Comparison of ENCODE assay signal across 16 cellular contexts in genomic region chr12:107359382-107359781, GRCh38.
DNase-seq lines count a peak whose midpoint lies in the region; ATAC-seq, FAIRE-seq and TF ChIP-seq lines count a peak whose summit lies in the region.
"Had no signal": no experiment of that assay in that cellular context is flagged by ENCODE, and none has a peak within 500 bp of the region (broad histone marks: within the 10 kb centered on the region; RNA-seq: fewer than 3 reads in every experiment).

No MANE protein-coding gene starts in this region.

- no TSS peak for BruUV-seq in PC-3 (replicated peaks; lab: Mats Ljungman, UMichigan)

- H3K36me3 ChIP-seq in PC-3 (ENCODE audit: low read depth, low read length) (no peaks in the 10 kb centered on the region), tibial artery (no peaks in the 10 kb centered on the region), gastrocnemius medialis (no peaks in the 10 kb centered on the region)

- no peaks in the 10 kb centered on the region for H3K9me3 Mint-ChIP-seq in activated CD8-positive, alpha-beta T cell treated with anti-CD3 and anti-CD28 coated beads for 36 hours
- H3K9me3 Mint-ChIP-seq in activated CD8-positive, alpha-beta T cell treated with anti-CD3 and anti-CD28 coated beads, Interleukin-2, amount 10 ng/mL, durations not matched to agents 7 days and 5 days (ENCODE audit: insufficient read depth): peaks cover 3% of the 10 kb centered on the region
- no peaks in the 10 kb centered on the region for H3K9me3 Mint-ChIP-seq in effector memory CD8-positive, alpha-beta T cell
- no peaks in the 10 kb centered on the region for H3K9me3 Mint-ChIP-seq in stimulated activated effector memory CD8-positive, alpha-beta T cell treated with anti-CD3 and anti-CD28 coated beads, Interleukin-12 subunit alpha, Interleukin-12 subunit beta, amount 100 ng/mL, for 72 hours
- H3K9me3 Mint-ChIP-seq: memory B cell, T-cell had no signal

- POLR2A ChIA-PET in activated CD8-positive, alpha-beta T cell treated with anti-CD3 and anti-CD28 coated beads for 36 hours (lab: Charles Lee): no interaction called here
- POLR2A ChIA-PET in activated CD8-positive, alpha-beta T cell treated with anti-CD3 and anti-CD28 coated beads, Interleukin-2, amount 10 ng/mL, durations not matched to agents 7 days and 5 days (lab: Charles Lee): no interaction called here
- POLR2A ChIA-PET in PC-3 (lab: Charles Lee; ENCODE audit: unreplicated experiment): no interaction called here

- peaks cover 4% of the 10 kb centered on the region; the same call in 1 of the 2 replicates for H3K79me2 ChIP-seq in PC-3 (ENCODE audit: low read length)

- H3K9ac ChIP-seq in PC-3 (ENCODE audit: low read length): no peak overlapping the region

- H4K20me1 ChIP-seq in PC-3 (ENCODE audit: low read length): no peaks in the 10 kb centered on the region

- CTCF ChIA-PET in activated CD8-positive, alpha-beta T cell treated with anti-CD3 and anti-CD28 coated beads for 36 hours (lab: Charles Lee): interaction anchor here (0.9 kb wide), 1 partner anchor 248 kb away, joined by 5 read pairs; no protein-coding TSS in a partner anchor
- CTCF ChIA-PET in activated CD8-positive, alpha-beta T cell treated with anti-CD3 and anti-CD28 coated beads, Interleukin-2, amount 10 ng/mL, durations not matched to agents 7 days and 5 days (lab: Charles Lee): interaction anchor here (1.1 to 1.8 kb wide), 2 partner anchors 13 to 43 kb away, joined by 3 to 5 read pairs; no protein-coding TSS in a partner anchor
- CTCF ChIA-PET in PC-3 (lab: Charles Lee): no interaction called here

- H3F3A ChIP-seq in PC-3 (ENCODE audit: low read length, unreplicated experiment): no peaks in the 10 kb centered on the region

- intact Hi-C loops in activated CD8-positive, alpha-beta T cell treated with anti-CD3 and anti-CD28 coated beads for 36 hours (cut with micrococcal nuclease): no loop called here
- intact Hi-C loops in PC-3 (cut with micrococcal nuclease) (no loop called here), tibial artery (cut with DNase I; ENCODE audit: low total_unique reads) (no loop called here), gastrocnemius medialis (cut with DNase I; ENCODE audit: low total_unique reads) (no loop called here)

- peaks cover 42% of the 10 kb centered on the region for H3K4me1 Mint-ChIP-seq in activated CD8-positive, alpha-beta T cell treated with anti-CD3 and anti-CD28 coated beads for 36 hours (ENCODE audit: low read depth)
- peaks cover 77% of the 10 kb centered on the region for H3K4me1 Mint-ChIP-seq in activated CD8-positive, alpha-beta T cell treated with anti-CD3 and anti-CD28 coated beads, Interleukin-2, amount 10 ng/mL, durations not matched to agents 7 days and 5 days (ENCODE audit: low read depth)
- peaks cover 0 to 5% of the 10 kb centered on the region in 2 donors for H3K4me1 Mint-ChIP-seq in effector memory CD8-positive, alpha-beta T cell (ENCODE audit: low read depth in 2 of 2)
- peaks cover 19% of the 10 kb centered on the region for H3K4me1 Mint-ChIP-seq in stimulated activated effector memory CD8-positive, alpha-beta T cell treated with anti-CD3 and anti-CD28 coated beads, Interleukin-12 subunit alpha, Interleukin-12 subunit beta, amount 100 ng/mL, for 72 hours
- H3K4me1 Mint-ChIP-seq: memory B cell had no signal

- no peak for TF ChIP-seq CTCF in activated CD8-positive, alpha-beta T cell treated with anti-CD3 and anti-CD28 coated beads for 36 hours (IDR thresholded peaks at IDR 0.05)
- no peak for TF ChIP-seq CTCF in PC-3 (conservative IDR thresholded peaks at IDR 0.05; ENCODE audit: low read depth, low read length)
- no peak for TF ChIP-seq CTCF in tibial artery (IDR thresholded peaks at IDR 0.05)
- no peak for TF ChIP-seq CTCF in gastrocnemius medialis (IDR thresholded peaks at IDR 0.05 in 4 of 5, conservative IDR thresholded peaks at IDR 0.05 in 1 of 5)

- H3K27me3 ChIP-seq in PC-3 (ENCODE audit: low read length): no peaks in the 10 kb centered on the region
- H3K27me3 ChIP-seq in tibial artery: no peaks in the 10 kb centered on the region
- H3K27me3 ChIP-seq in gastrocnemius medialis: no peaks in the 10 kb centered on the region

- no peak overlapping the region for H3K27ac Mint-ChIP-seq in activated CD8-positive, alpha-beta T cell treated with anti-CD3 and anti-CD28 coated beads for 36 hours
- no peak overlapping the region for H3K27ac Mint-ChIP-seq in activated CD8-positive, alpha-beta T cell treated with anti-CD3 and anti-CD28 coated beads, Interleukin-2, amount 10 ng/mL, durations not matched to agents 7 days and 5 days
- H3K27ac Mint-ChIP-seq in effector memory CD8-positive, alpha-beta T cell: no peak overlapping the region
- peak overlapping the region; percentile 12 for H3K27ac Mint-ChIP-seq in stimulated activated effector memory CD8-positive, alpha-beta T cell treated with anti-CD3 and anti-CD28 coated beads, Interleukin-12 subunit alpha, Interleukin-12 subunit beta, amount 100 ng/mL, for 72 hours
- H3K27ac Mint-ChIP-seq: memory B cell, T-cell had no signal

- DNase-seq in activated CD8-positive, alpha-beta T cell treated with anti-CD3 and anti-CD28 coated beads for 36 hours: peak; percentile 14
- no peak for DNase-seq in activated CD8-positive, alpha-beta T cell treated with anti-CD3 and anti-CD28 coated beads, Interleukin-2, amount 10 ng/mL, durations not matched to agents 7 days and 5 days
- DNase-seq in PC-3: peak; percentile 76
- DNase-seq in effector memory CD8-positive, alpha-beta T cell: no peak
- no peak for DNase-seq in stimulated activated effector memory CD8-positive, alpha-beta T cell treated with anti-CD3 and anti-CD28 coated beads, Interleukin-12 subunit alpha, Interleukin-12 subunit beta, amount 100 ng/mL, for 72 hours (ENCODE audit: low spot score in 2 of 2)
- DNase-seq in tibial artery: no peak
- DNase-seq in GM12892 (ENCODE audit: insufficient read length): no peak
- no peak for DNase-seq in gastrocnemius medialis
- DNase-seq: activated CD4-positive, alpha-beta T cell treated with anti-CD3 and anti-CD28 coated beads for 1 hour; activated T-cell treated with anti-CD3 and anti-CD28 coated beads, Interleukin-2, amount 50 U/mL, for 1 hour; Caco-2; NCI-H2029 treated with DMSO at 0.1 percent for 48 hours; T-cell had no signal

- peaks cover 30% of the 10 kb centered on the region for H3K4me1 ChIP-seq in PC-3 (ENCODE audit: insufficient read depth, low read length)
- no peaks in the 10 kb centered on the region for H3K4me1 ChIP-seq in tibial artery
- H3K4me1 ChIP-seq in gastrocnemius medialis: no peaks in the 10 kb centered on the region
- H3K4me1 ChIP-seq: Caco-2 had no signal

- no peak for FAIRE-seq in GM12892 (lab: Jason Lieb, UNC)

- H2AFZ ChIP-seq in PC-3 (ENCODE audit: low read length): no peak overlapping the region

- H3K4me3 ChIP-seq in PC-3 (ENCODE audit: low read length): no peak overlapping the region
- H3K4me3 ChIP-seq in tibial artery: no peak overlapping the region
- no peak overlapping the region for H3K4me3 ChIP-seq in gastrocnemius medialis
- H3K4me3 ChIP-seq: coronary artery, skin epidermis had no signal

- TF ChIP-seq POLR2A in GM12892 (IDR thresholded peaks at IDR 0.05; ENCODE audit: low read depth, low read length): no peak
- no peak for TF ChIP-seq POLR2A in gastrocnemius medialis (IDR thresholded peaks at IDR 0.05)

- H3K36me3 Mint-ChIP-seq in activated CD8-positive, alpha-beta T cell treated with anti-CD3 and anti-CD28 coated beads for 36 hours (ENCODE audit: low read depth): peaks cover 3% of the 10 kb centered on the region
- H3K36me3 Mint-ChIP-seq in activated CD8-positive, alpha-beta T cell treated with anti-CD3 and anti-CD28 coated beads, Interleukin-2, amount 10 ng/mL, durations not matched to agents 7 days and 5 days (ENCODE audit: low read depth): peaks cover 12% of the 10 kb centered on the region
- H3K36me3 Mint-ChIP-seq in effector memory CD8-positive, alpha-beta T cell (ENCODE audit: insufficient read depth): no peaks in the 10 kb centered on the region
- H3K36me3 Mint-ChIP-seq in stimulated activated effector memory CD8-positive, alpha-beta T cell treated with anti-CD3 and anti-CD28 coated beads, Interleukin-12 subunit alpha, Interleukin-12 subunit beta, amount 100 ng/mL, for 72 hours: no peaks in the 10 kb centered on the region
- H3K36me3 Mint-ChIP-seq: memory B cell, T-cell had no signal

- H3K27ac ChIP-seq in PC-3 (ENCODE audit: low read length) (no peak overlapping the region), tibial artery (no peak overlapping the region), gastrocnemius medialis (no peak overlapping the region)
- H3K27ac ChIP-seq: coronary artery, skin epidermis had no signal

- in situ Hi-C loops in gastrocnemius medialis (cut with MboI; ENCODE audit: low sequenced_read_pairs in 4 of 4): no loop called here

- peak; percentile 56 for ATAC-seq in activated CD8-positive, alpha-beta T cell treated with anti-CD3 and anti-CD28 coated beads for 36 hours
- ATAC-seq in activated CD8-positive, alpha-beta T cell treated with anti-CD3 and anti-CD28 coated beads, Interleukin-2, amount 10 ng/mL, durations not matched to agents 7 days and 5 days: no peak
- no peak for ATAC-seq in PC-3
- ATAC-seq in effector memory CD8-positive, alpha-beta T cell (replicated peaks): peak; percentile 54
- peak; percentile 87 for ATAC-seq in stimulated activated effector memory CD8-positive, alpha-beta T cell treated with anti-CD3 and anti-CD28 coated beads, Interleukin-12 subunit alpha, Interleukin-12 subunit beta, amount 100 ng/mL, for 72 hours
- ATAC-seq in gastrocnemius medialis: no peak

- H3K9me3 ChIP-seq in PC-3 (ENCODE audit: low read length) (no peaks in the 10 kb centered on the region), tibial artery (no peaks in the 10 kb centered on the region), gastrocnemius medialis (no peaks in the 10 kb centered on the region)
- H3K9me3 ChIP-seq: Caco-2 had no signal

- H3K4me3 Mint-ChIP-seq in activated CD8-positive, alpha-beta T cell treated with anti-CD3 and anti-CD28 coated beads for 36 hours: no peak overlapping the region
- no peak overlapping the region for H3K4me3 Mint-ChIP-seq in activated CD8-positive, alpha-beta T cell treated with anti-CD3 and anti-CD28 coated beads, Interleukin-2, amount 10 ng/mL, durations not matched to agents 7 days and 5 days
- no peak overlapping the region for H3K4me3 Mint-ChIP-seq in effector memory CD8-positive, alpha-beta T cell
- no peak overlapping the region for H3K4me3 Mint-ChIP-seq in stimulated activated effector memory CD8-positive, alpha-beta T cell treated with anti-CD3 and anti-CD28 coated beads, Interleukin-12 subunit alpha, Interleukin-12 subunit beta, amount 100 ng/mL, for 72 hours
- H3K4me3 Mint-ChIP-seq: memory B cell, T-cell had no signal

- peak overlapping the region; percentile 9; the same call in 1 of the 2 replicates for H3K4me2 ChIP-seq in PC-3 (ENCODE audit: low read length)

- no peaks in the 10 kb centered on the region for H3K9me2 ChIP-seq in PC-3 (replicated peaks; ENCODE audit: low read length)

- H3K27me3 Mint-ChIP-seq in activated CD8-positive, alpha-beta T cell treated with anti-CD3 and anti-CD28 coated beads for 36 hours: no peaks in the 10 kb centered on the region
- no peaks in the 10 kb centered on the region for H3K27me3 Mint-ChIP-seq in activated CD8-positive, alpha-beta T cell treated with anti-CD3 and anti-CD28 coated beads, Interleukin-2, amount 10 ng/mL, durations not matched to agents 7 days and 5 days (ENCODE audit: low read depth)
- no peaks in the 10 kb centered on the region for H3K27me3 Mint-ChIP-seq in effector memory CD8-positive, alpha-beta T cell
- H3K27me3 Mint-ChIP-seq: T-cell had no signal

Comparison
In these comparisons a context has a peak if more than half of its experiments do, and no peak if none do; other contexts are left out.
1. ATAC-seq: peak in activated CD8-positive, alpha-beta T cell treated with anti-CD3 and anti-CD28 coated beads for 36 hours (single experiment), effector memory CD8-positive, alpha-beta T cell (single experiment) and stimulated activated effector memory CD8-positive, alpha-beta T cell treated with anti-CD3 and anti-CD28 coated beads, Interleukin-12 subunit alpha, Interleukin-12 subunit beta, amount 100 ng/mL, for 72 hours (single experiment); none in activated CD8-positive, alpha-beta T cell treated with anti-CD3 and anti-CD28 coated beads, Interleukin-2, amount 10 ng/mL, durations not matched to agents 7 days and 5 days (single experiment), PC-3 (single experiment) and gastrocnemius medialis (0 of 2).
2. DNase-seq: peak in activated CD8-positive, alpha-beta T cell treated with anti-CD3 and anti-CD28 coated beads for 36 hours (single experiment) and PC-3 (single experiment); none in activated CD8-positive, alpha-beta T cell treated with anti-CD3 and anti-CD28 coated beads, Interleukin-2, amount 10 ng/mL, durations not matched to agents 7 days and 5 days (single experiment), effector memory CD8-positive, alpha-beta T cell (0 of 3), stimulated activated effector memory CD8-positive, alpha-beta T cell treated with anti-CD3 and anti-CD28 coated beads, Interleukin-12 subunit alpha, Interleukin-12 subunit beta, amount 100 ng/mL, for 72 hours (0 of 2), tibial artery (0 of 2), GM12892 (single experiment) and gastrocnemius medialis (0 of 2).